25 cellular contexts compared by ENCODE assay signal in genomic region chr12:127149226-127149964, GRCh38.
DNase-seq lines count a peak whose midpoint lies in the region; ATAC-seq and TF ChIP-seq lines count a peak whose summit lies in the region.
"Had no signal": no experiment of that assay in that cellular context is flagged by ENCODE, and none has a peak within 500 bp of the region (broad histone marks: within the 10 kb centered on the region; RNA-seq: fewer than 3 reads in every experiment).

No MANE protein-coding gene starts in this region.

- no peak for TF ChIP-seq CTCF in AG09309 (IDR thresholded peaks at IDR 0.05; ENCODE audit: control insufficient read depth, insufficient read depth, low read depth, low read length, missing control alignments)
- TF ChIP-seq CTCF in foreskin fibroblast (IDR thresholded peaks at IDR 0.05; ENCODE audit: low read depth, low read length): no peak

- no peak overlapping the region for H3K4me3 ChIP-seq in AG09309 (ENCODE audit: control insufficient read depth, low read depth, low read length)
- no peak overlapping the region for H3K4me3 ChIP-seq in foreskin fibroblast (ENCODE audit: low read depth in 1 of 2, low read length in 2 of 2)
- H3K4me3 ChIP-seq: hepatocyte, pancreas, right lobe of liver, thoracic aorta had no signal

- ATAC-seq in HG02884 (IDR thresholded peaks at IDR 0.05; ENCODE audit: unreplicated experiment) (no peak), GM21786 (IDR thresholded peaks at IDR 0.05; ENCODE audit: unreplicated experiment) (no peak), HG03520 (IDR thresholded peaks at IDR 0.05; ENCODE audit: unreplicated experiment) (no peak)
- ATAC-seq: pancreas; right lobe of liver; stimulated activated memory B cell treated with anti-CD40 and anti-IgM and Interleukin-4, amounts not matched to agents 10 μg/mL and 1 μg/mL and 100 μg/mL, for 72 hours; T-cell had no signal

- DNase-seq in AG09309 (ENCODE audit: low read depth) (peak; percentile 87), HCEC 1CT (peak; percentile 49), astrocyte of the hippocampus (ENCODE audit: low read depth, low spot score) (peak; percentile 61), foreskin fibroblast (peak; percentile 52 to 76), NCI-H2107 treated with DMSO at 0.1 percent for 48 hours (lab: John Stamatoyannopoulos, UW; ENCODE audit: unreplicated experiment) (no peak)
- DNase-seq: activated CD4-positive, alpha-beta T cell treated with anti-CD3 and anti-CD28 coated beads, Interleukin-2, amount 50 U/mL, for 1 hour; activated gamma-delta T cell; amygdala; CD8-positive, alpha-beta memory T cell; DMS79; effector CD8-positive, alpha-beta T cell; H7; NCI-H1092; NCI-H2081; NCI-H524; pancreas; right lobe of liver; Right ventricle myocardium superior; T-cell had no signal
